19 cellular contexts compared by ENCODE assay signal in the genomic region with DNA sequence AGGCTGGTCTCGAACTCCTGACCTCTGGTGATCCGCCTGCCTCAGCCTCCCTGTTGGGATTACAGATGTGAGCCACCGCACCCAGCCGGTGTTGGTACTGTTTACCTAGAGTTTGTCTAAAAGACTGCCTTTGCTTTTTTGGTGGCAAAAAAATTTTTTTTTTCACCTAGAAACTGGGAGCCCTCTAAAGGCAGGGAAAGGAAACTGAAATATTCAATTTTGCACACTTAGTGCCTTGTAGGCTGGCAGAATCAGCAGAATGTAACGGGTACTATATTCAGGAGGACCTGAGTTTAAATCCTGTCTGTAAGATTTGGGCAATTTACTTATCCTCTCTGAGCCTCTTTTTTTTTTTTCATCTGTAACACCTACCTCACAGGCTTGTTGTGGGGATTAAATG. TPM values are rescaled to one million over a fixed set of nuclear protein-coding genes. Genes with fewer than 3 reads are reported as not detected.
A peak's percentile ranks its signal among the peaks of the same experiment; 100 is the strongest.
DNase-seq lines count a peak whose midpoint lies in the region; ATAC-seq and TF ChIP-seq lines count a peak whose summit lies in the region.
"Had no signal": no experiment of that assay in that cellular context is flagged by ENCODE, and none has a peak within 500 bp of the region (broad histone marks: within the 10 kb centered on the region; RNA-seq: fewer than 3 reads in every experiment).

No MANE protein-coding gene starts in this region.

- no peaks in the 10 kb centered on the region for H3K4me1 ChIP-seq in SK-N-SH (ENCODE audit: control insufficient read depth in 1 of 2, insufficient read depth in 2 of 2, low read depth in 1 of 2, low read length in 1 of 2)
- no peaks in the 10 kb centered on the region for H3K4me1 ChIP-seq in OCI-LY7 (ENCODE audit: insufficient read depth, low read length, poor library complexity, severe bottlenecking)
- H3K4me1 ChIP-seq: SJCRH30 had no signal

- H2AFZ ChIP-seq in SK-N-SH (ENCODE audit: low read depth) = no peak overlapping the region
- no peak overlapping the region for H2AFZ ChIP-seq in OCI-LY7 (ENCODE audit: low read length)
- H2AFZ ChIP-seq: GM23248 had no signal

- intact Hi-C loops in OCI-LY7 (cut with micrococcal nuclease; ENCODE audit: unreplicated experiment) = loop anchor here (5.0 kb wide), 1 partner anchor 109 kb away; no protein-coding TSS in a partner anchor

- WGBS in SK-N-SH (ENCODE audit: low lambda C conversion rate) = 92% methylated on average over 5 of the region's 5 CpGs

- H4K20me1 ChIP-seq in SK-N-SH (ENCODE audit: insufficient read depth) (no peaks in the 10 kb centered on the region), OCI-LY7 (ENCODE audit: insufficient read depth, low read length) (no peaks in the 10 kb centered on the region)

- H3K4me3 ChIP-seq in SK-N-SH (ENCODE audit: low read depth in 2 of 2, low read length in 1 of 2) (no peak overlapping the region), OCI-LY7 (ENCODE audit: low read depth, low read length, poor library complexity, severe bottlenecking) (no peak overlapping the region), fibroblast of mammary gland (ENCODE audit: control insufficient read depth, low read depth, low read length) (no peak overlapping the region)
- H3K4me3 ChIP-seq: GM23248, SJCRH30 had no signal

- no peaks in the 10 kb centered on the region for H3K9me3 ChIP-seq in SK-N-SH
- H3K9me3 ChIP-seq in OCI-LY7 (ENCODE audit: low read length) = no peaks in the 10 kb centered on the region
- H3K9me3 ChIP-seq: SJCRH30 had no signal

- H3F3A ChIP-seq in SK-N-SH (replicated peaks; ENCODE audit: insufficient read depth) = no peaks in the 10 kb centered on the region

- H3K27ac ChIP-seq in SK-N-SH (ENCODE audit: low read depth in 2 of 2, low read length in 1 of 2) = no peak overlapping the region
- H3K27ac ChIP-seq in OCI-LY7 (ENCODE audit: low read depth, low read length, poor library complexity, severe bottlenecking) = no peak overlapping the region
- H3K27ac ChIP-seq: GM23248, HL-60, SJCRH30 had no signal

- no peak for TF ChIP-seq RAD21 in SK-N-SH (IDR thresholded peaks at IDR 0.05; ENCODE audit: low read length)

- H3K79me2 ChIP-seq in SK-N-SH (ENCODE audit: insufficient read depth) = no peaks in the 10 kb centered on the region
- H3K79me2 ChIP-seq in OCI-LY7 (ENCODE audit: insufficient read depth, low read depth, low read length) = no peaks in the 10 kb centered on the region

- H3K9me2 ChIP-seq in SK-N-SH = no peaks in the 10 kb centered on the region
- no peaks in the 10 kb centered on the region for H3K9me2 ChIP-seq in OCI-LY7 (ENCODE audit: insufficient read depth, low read length)

- no peak for TF ChIP-seq EP300 in SK-N-SH (IDR thresholded peaks at IDR 0.05; ENCODE audit: borderline replicate concordance in 1 of 2, low read depth in 1 of 2, low read length in 1 of 2)

- POLR2A ChIA-PET in SK-N-SH (lab: Yijun Ruan, JAX) (no interaction called here), OCI-LY7 (lab: Charles Lee) (interaction anchor here (0.7 kb wide), 1 partner anchor 482 kb away, joined by 3 read pairs; no protein-coding TSS in a partner anchor)

- DNase-seq in SK-N-SH = no peak
- no peak for DNase-seq in OCI-LY7 (ENCODE audit: low spot score)
- DNase-seq in fibroblast of mammary gland (ENCODE audit: low read depth) = no peak
- no peak for DNase-seq in T-helper 9 cell
- no peak for DNase-seq in NCI-H774 (lab: John Stamatoyannopoulos, UW)
- DNase-seq in NCI-H524 treated with DMSO at 0.1 percent for 48 hours (lab: John Stamatoyannopoulos, UW) = no peak
- DNase-seq: 8988T, DMS53, GF-D8, GM23248, H9, MV-4-11, NCI-H1105 treated with DMSO at 0.1 percent for 48 hours, NCI-H2081 treated with DMSO at 0.1 percent for 48 hours, NCI-H446, NCI-H69, SJCRH30 had no signal

- H3K9ac ChIP-seq in SK-N-SH = no peak overlapping the region
- H3K9ac ChIP-seq: GM23248 had no signal

- H3K4me2 ChIP-seq in SK-N-SH = no peak overlapping the region
- H3K4me2 ChIP-seq in OCI-LY7 (ENCODE audit: low read length) = no peak overlapping the region

- CTCF ChIA-PET in SK-N-SH (lab: Yijun Ruan, JAX) = interaction anchor here (0.8 to 1.3 kb wide), 2 partner anchors 10 to 14 kb away, joined by 3 to 5 read pairs; no protein-coding TSS in a partner anchor
- CTCF ChIA-PET in OCI-LY7 (lab: Charles Lee; ENCODE audit: unreplicated experiment) = no interaction called here

- H3K36me3 ChIP-seq in SK-N-SH (replicated peaks in 1 of 2; ENCODE audit: control insufficient read depth in 1 of 2, insufficient read depth in 2 of 2, low read length in 1 of 2) (peaks cover 36 to 55% of the 10 kb centered on the region in 2 experiments), OCI-LY7 (ENCODE audit: insufficient read depth, low read length) (peaks cover 43% of the 10 kb centered on the region; the same call in 1 of the 2 replicates)

- no peaks in the 10 kb centered on the region for H3K27me3 ChIP-seq in SK-N-SH (ENCODE audit: insufficient read depth)
- H3K27me3 ChIP-seq: SJCRH30 had no signal

- TF ChIP-seq CTCF in SK-N-SH (IDR thresholded peaks at IDR 0.05) (peak; percentile 21), OCI-LY7 (conservative IDR thresholded peaks at IDR 0.05; ENCODE audit: low read length) (peak; percentile 30; the same call in 1 of the 2 replicates), fibroblast of mammary gland (conservative IDR thresholded peaks at IDR 0.05; ENCODE audit: control insufficient read depth, insufficient read depth, low read depth, low read length) (peak; percentile 5)

- no TSS peak for BruUV-seq in OCI-LY7 (replicated peaks; lab: Mats Ljungman, UMichigan)

- no peak; the same call in 2 of the 3 replicates for ATAC-seq in SK-N-SH treated with all-trans-retinoic acid at 6 μM for 48 hours

TF ChIP-seq in SK-N-SH, 30 proteins besides CTCF, POLR2A, EP300 and RAD21 (continues in another document):
- TF ChIP-seq JUND (IDR thresholded peaks at IDR 0.05) (no peak), MEF2A (IDR thresholded peaks at IDR 0.05; ENCODE audit: borderline replicate concordance, low read depth) (no peak)
- TF ChIP-seq, protein P1, sequence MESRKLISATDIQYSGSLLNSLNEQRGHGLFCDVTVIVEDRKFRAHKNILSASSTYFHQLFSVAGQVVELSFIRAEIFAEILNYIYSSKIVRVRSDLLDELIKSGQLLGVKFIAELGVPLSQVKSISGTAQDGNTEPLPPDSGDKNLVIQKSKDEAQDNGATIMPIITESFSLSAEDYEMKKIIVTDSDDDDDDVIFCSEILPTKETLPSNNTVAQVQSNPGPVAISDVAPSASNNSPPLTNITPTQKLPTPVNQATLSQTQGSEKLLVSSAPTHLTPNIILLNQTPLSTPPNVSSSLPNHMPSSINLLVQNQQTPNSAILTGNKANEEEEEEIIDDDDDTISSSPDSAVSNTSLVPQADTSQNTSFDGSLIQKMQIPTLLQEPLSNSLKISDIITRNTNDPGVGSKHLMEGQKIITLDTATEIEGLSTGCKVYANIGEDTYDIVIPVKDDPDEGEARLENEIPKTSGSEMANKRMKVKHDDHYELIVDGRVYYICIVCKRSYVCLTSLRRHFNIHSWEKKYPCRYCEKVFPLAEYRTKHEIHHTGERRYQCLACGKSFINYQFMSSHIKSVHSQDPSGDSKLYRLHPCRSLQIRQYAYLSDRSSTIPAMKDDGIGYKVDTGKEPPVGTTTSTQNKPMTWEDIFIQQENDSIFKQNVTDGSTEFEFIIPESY (IDR thresholded peaks at IDR 0.05; ENCODE audit: borderline replicate concordance, low read depth) = no peak
- TF ChIP-seq, protein P2, sequence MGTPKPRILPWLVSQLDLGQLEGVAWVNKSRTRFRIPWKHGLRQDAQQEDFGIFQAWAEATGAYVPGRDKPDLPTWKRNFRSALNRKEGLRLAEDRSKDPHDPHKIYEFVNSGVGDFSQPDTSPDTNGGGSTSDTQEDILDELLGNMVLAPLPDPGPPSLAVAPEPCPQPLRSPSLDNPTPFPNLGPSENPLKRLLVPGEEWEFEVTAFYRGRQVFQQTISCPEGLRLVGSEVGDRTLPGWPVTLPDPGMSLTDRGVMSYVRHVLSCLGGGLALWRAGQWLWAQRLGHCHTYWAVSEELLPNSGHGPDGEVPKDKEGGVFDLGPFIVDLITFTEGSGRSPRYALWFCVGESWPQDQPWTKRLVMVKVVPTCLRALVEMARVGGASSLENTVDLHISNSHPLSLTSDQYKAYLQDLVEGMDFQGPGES (IDR thresholded peaks at IDR 0.05; ENCODE audit: low read depth, low read length) = no peak

TF ChIP-seq in SK-N-SH treated with all-trans-retinoic acid at 6 μM for 48 hours, 23 proteins besides CTCF, POLR2A, EP300 and RAD21 (continues in another document):
- TF ChIP-seq, protein P3, sequence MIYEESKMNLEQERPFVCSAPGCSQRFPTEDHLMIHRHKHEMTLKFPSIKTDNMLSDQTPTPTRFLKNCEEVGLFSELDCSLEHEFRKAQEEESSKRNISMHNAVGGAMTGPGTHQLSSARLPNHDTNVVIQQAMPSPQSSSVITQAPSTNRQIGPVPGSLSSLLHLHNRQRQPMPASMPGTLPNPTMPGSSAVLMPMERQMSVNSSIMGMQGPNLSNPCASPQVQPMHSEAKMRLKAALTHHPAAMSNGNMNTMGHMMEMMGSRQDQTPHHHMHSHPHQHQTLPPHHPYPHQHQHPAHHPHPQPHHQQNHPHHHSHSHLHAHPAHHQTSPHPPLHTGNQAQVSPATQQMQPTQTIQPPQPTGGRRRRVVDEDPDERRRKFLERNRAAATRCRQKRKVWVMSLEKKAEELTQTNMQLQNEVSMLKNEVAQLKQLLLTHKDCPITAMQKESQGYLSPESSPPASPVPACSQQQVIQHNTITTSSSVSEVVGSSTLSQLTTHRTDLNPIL (CRISPR knock-in tag; IDR thresholded peaks at IDR 0.05; ENCODE audit: low read depth) = no peak
- TF ChIP-seq ZNF565 (CRISPR knock-in tag; conservative IDR thresholded peaks at IDR 0.05; ENCODE audit: low read depth) (no peak), ZFP3 (CRISPR knock-in tag; IDR thresholded peaks at IDR 0.05) (no peak), ZNF70 (CRISPR knock-in tag; IDR thresholded peaks at IDR 0.05) (no peak), PPARA (CRISPR knock-in tag; IDR thresholded peaks at IDR 0.05; ENCODE audit: borderline replicate concordance) (no peak), GLIS3 (CRISPR knock-in tag; IDR thresholded peaks at IDR 0.05) (no peak)
- TF ChIP-seq, protein P4, sequence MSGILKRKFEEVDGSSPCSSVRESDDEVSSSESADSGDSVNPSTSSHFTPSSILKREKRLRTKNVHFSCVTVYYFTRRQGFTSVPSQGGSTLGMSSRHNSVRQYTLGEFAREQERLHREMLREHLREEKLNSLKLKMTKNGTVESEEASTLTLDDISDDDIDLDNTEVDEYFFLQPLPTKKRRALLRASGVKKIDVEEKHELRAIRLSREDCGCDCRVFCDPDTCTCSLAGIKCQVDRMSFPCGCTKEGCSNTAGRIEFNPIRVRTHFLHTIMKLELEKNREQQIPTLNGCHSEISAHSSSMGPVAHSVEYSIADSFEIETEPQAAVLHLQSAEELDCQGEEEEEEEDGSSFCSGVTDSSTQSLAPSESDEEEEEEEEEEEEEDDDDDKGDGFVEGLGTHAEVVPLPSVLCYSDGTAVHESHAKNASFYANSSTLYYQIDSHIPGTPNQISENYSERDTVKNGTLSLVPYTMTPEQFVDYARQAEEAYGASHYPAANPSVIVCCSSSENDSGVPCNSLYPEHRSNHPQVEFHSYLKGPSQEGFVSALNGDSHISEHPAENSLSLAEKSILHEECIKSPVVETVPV (CRISPR knock-in tag; IDR thresholded peaks at IDR 0.05) = no peak

RNA-seq across cellular contexts. Expression of a gene that starts 43.6 kb away (rescaled TPM):
- 0.13 and 0.15 TPM in 2 replicates for polyA plus RNA-seq in SK-N-SH (2012; rRNA removed)
- polyA plus RNA-seq in SK-N-SH (2012; cell fraction: cytosol; rRNA removed) = 0.05 and 0.14 TPM in 2 replicates
- polyA plus RNA-seq in SK-N-SH (2012; cell fraction: nucleus; rRNA removed) = 0.55 and 0.71 TPM in 2 replicates
- 2.8 and 4.0 TPM in 2 replicates for total RNA-seq in OCI-LY7 (2014; rRNA removed; shearing (Covaris generic))
- 7.9 and 9.0 TPM in 2 replicates for total RNA-seq in OCI-LY7 (2022)
- total RNA-seq: SJCRH30 had no signal
